In genomic region chr19:54160182-54160811, GRCh38 we compare ENCODE assay signal across 8 cellular contexts. TPM values are rescaled to one million over a fixed set of nuclear protein-coding genes. Genes with fewer than 3 reads are reported as not detected.
DNase-seq lines count a peak whose midpoint lies in the region; ATAC-seq and TF ChIP-seq lines count a peak whose summit lies in the region.

No MANE protein-coding gene starts in this region.

- H3K27me3 Mint-ChIP-seq in activated naive CD4-positive, alpha-beta T cell treated with anti-CD3 and anti-CD28 coated beads, Interleukin-2, amount 10 ng/mL, durations not matched to agents 7 days and 5 days, result peaks cover 24% of the 10 kb centered on the region

- intact Hi-C loops in mucosa of descending colon (cut with DNase I, micrococcal nuclease), result no loop called here

- H3K36me3 ChIP-seq in mucosa of descending colon (ENCODE audit: low read depth), result peaks cover 7% of the 10 kb centered on the region

- CTCF ChIA-PET in activated naive CD4-positive, alpha-beta T cell treated with anti-CD3 and anti-CD28 coated beads, Interleukin-2, amount 10 ng/mL, durations not matched to agents 7 days and 5 days (lab: Charles Lee), result interaction anchor here (0.6 to 1.4 kb wide), 3 partner anchors 10 to 231 kb away, joined by 3 to 5 read pairs (median 3); partner anchors contain the start of gene MBOAT7

- ATAC-seq in mucosa of descending colon (no peak), HG02571 (IDR thresholded peaks at IDR 0.05; ENCODE audit: unreplicated experiment) (no peak), GM21423 (IDR thresholded peaks at IDR 0.05; ENCODE audit: unreplicated experiment) (no peak)

- no peaks in the 10 kb centered on the region for H3K9me3 Mint-ChIP-seq in activated naive CD4-positive, alpha-beta T cell treated with anti-CD3 and anti-CD28 coated beads, Interleukin-2, amount 10 ng/mL, durations not matched to agents 7 days and 5 days

- peak; percentile 34 for DNase-seq in activated naive CD4-positive, alpha-beta T cell treated with anti-CD3 and anti-CD28 coated beads, Interleukin-2, amount 10 ng/mL, durations not matched to agents 7 days and 5 days
- DNase-seq in activated naive CD4-positive, alpha-beta T cell (lab: John Stamatoyannopoulos, UW), result no peak
- DNase-seq in NCI-H1105 treated with DMSO at 0.1 percent for 48 hours (lab: John Stamatoyannopoulos, UW) (peak; percentile 39), caudate nucleus (lab: John Stamatoyannopoulos, UW) (peak in 1 of 61 donors; percentile 22), mucosa of descending colon (peak in 2 of 3 donors; percentile 53 to 72), iPS-NIHi11 (ENCODE audit: low spot score) (no peak)

- peak overlapping the region; percentile 44 for H3K27ac ChIP-seq in caudate nucleus (ENCODE audit: low read depth, low read length)

- peak overlapping the region; percentile 43 for H3K4me3 ChIP-seq in mucosa of descending colon

- peaks cover 54% of the 10 kb centered on the region for H3K4me1 ChIP-seq in mucosa of descending colon (ENCODE audit: low read depth)

- H3K4me3 Mint-ChIP-seq in activated naive CD4-positive, alpha-beta T cell treated with anti-CD3 and anti-CD28 coated beads, Interleukin-2, amount 10 ng/mL, durations not matched to agents 7 days and 5 days, result peak overlapping the region; percentile 94

- H3K36me3 Mint-ChIP-seq in activated naive CD4-positive, alpha-beta T cell treated with anti-CD3 and anti-CD28 coated beads, Interleukin-2, amount 10 ng/mL, durations not matched to agents 7 days and 5 days, result peaks cover 23% of the 10 kb centered on the region

- H3K27ac Mint-ChIP-seq in activated naive CD4-positive, alpha-beta T cell treated with anti-CD3 and anti-CD28 coated beads, Interleukin-2, amount 10 ng/mL, durations not matched to agents 7 days and 5 days, result peak overlapping the region; percentile 98

- no peaks in the 10 kb centered on the region for H3K9me3 ChIP-seq in mucosa of descending colon

- TF ChIP-seq CTCF in mucosa of descending colon (IDR thresholded peaks at IDR 0.05), result no peak

- peaks cover 79% of the 10 kb centered on the region for H3K4me1 Mint-ChIP-seq in activated naive CD4-positive, alpha-beta T cell treated with anti-CD3 and anti-CD28 coated beads, Interleukin-2, amount 10 ng/mL, durations not matched to agents 7 days and 5 days

RNA-seq across cellular contexts. Expression of gene LENG1, which starts 0.8 kb away (rescaled TPM):
- 10 to 100 TPM in 1 of 3 donors, 1 to 10 TPM in 2; 7.5 to 10.8 (median 8.0) TPM for total RNA-seq in mucosa of descending colon

RNA-seq across cellular contexts. Expression of gene TMC4, which starts 12.7 kb away (rescaled TPM):
- 100 to 1,000 TPM; 107 to 276 (median 178) TPM for total RNA-seq in mucosa of descending colon

RNA-seq across cellular contexts. Expression of gene CNOT3, which starts 22.7 kb away (rescaled TPM):
- 10 to 100 TPM; 42.4 to 47.9 (median 43.7) TPM for total RNA-seq in mucosa of descending colon

RNA-seq across cellular contexts. Expression of gene MBOAT7, which starts 29.1 kb away (rescaled TPM):
- total RNA-seq in mucosa of descending colon, result 100 to 1,000 TPM in 2 of 3 donors, 10 to 100 TPM in 1; 79.9 to 176 (median 113) TPM

RNA-seq across cellular contexts. Expression of gene TSEN34, which starts 30.8 kb away (rescaled TPM):
- total RNA-seq in mucosa of descending colon, result 10 to 100 TPM; 35.0 to 40.3 (median 35.2) TPM

Comparison
In these comparisons a context has a peak if more than half of its experiments do, and no peak if none do; other contexts are left out.
1. DNase-seq: peak in activated naive CD4-positive, alpha-beta T cell treated with anti-CD3 and anti-CD28 coated beads, Interleukin-2, amount 10 ng/mL, durations not matched to agents 7 days and 5 days (single experiment), NCI-H1105 treated with DMSO at 0.1 percent for 48 hours (single experiment) and mucosa of descending colon (2 of 3); none in activated naive CD4-positive, alpha-beta T cell (0 of 4) and iPS-NIHi11 (single experiment).